ENCODE assay signal across 9 cellular contexts in genomic region chr9:91162311-91162710, GRCh38.
A peak's percentile ranks its signal among the peaks of the same experiment; 100 is the strongest.
DNase-seq lines count a peak whose midpoint lies in the region; ATAC-seq, FAIRE-seq and TF ChIP-seq lines count a peak whose summit lies in the region.
"Had no signal": no experiment of that assay in that cellular context is flagged by ENCODE, and none has a peak within 500 bp of the region (broad histone marks: within the 10 kb centered on the region; RNA-seq: fewer than 3 reads in every experiment).

No MANE protein-coding gene starts in this region.

- DNase-seq in A549 (ENCODE audit: low read depth in 1 of 2, low spot score in 1 of 2) (no peak), HCT116 (ENCODE audit: low read depth, low spot score) (no peak), lower lobe of right lung (no peak), colonic mucosa (no peak), GM12892 (ENCODE audit: insufficient read length) (no peak)
- DNase-seq in activated T-helper 1 cell treated with anti-CD3 and anti-CD28 coated beads, Interleukin-12 subunit alpha, Interleukin-12 subunit beta, Interleukin-2, Interleukin-4 antibody, amounts not matched to agents 30 ng/mL and 10 ng/mL and 1 ng/mL, durations not matched to agents 14 hours and 24 hours and 36 hours (ENCODE audit: low spot score) = no peak

- CTCF ChIA-PET in A549 (lab: Yijun Ruan, JAX) = no interaction called here
- CTCF ChIA-PET in HCT116 (lab: Charles Lee) = no interaction called here

- no peaks in the 10 kb centered on the region for H3K9me2 ChIP-seq in HCT116 (ENCODE audit: insufficient read depth)

- no peaks in the 10 kb centered on the region for H3K27me3 Mint-ChIP-seq in activated T-helper 1 cell treated with anti-CD3 and anti-CD28 coated beads, Interleukin-12 subunit alpha, Interleukin-12 subunit beta, Interleukin-2, Interleukin-4 antibody, amounts not matched to agents 30 ng/mL and 10 ng/mL and 1 ng/mL, durations not matched to agents 14 hours and 24 hours and 36 hours (ENCODE audit: insufficient read depth)

- H4K20me1 ChIP-seq in HCT116 (ENCODE audit: insufficient read depth) = no peaks in the 10 kb centered on the region

- H2AFZ ChIP-seq in HCT116 (ENCODE audit: low read depth, low read length, poor library complexity, severe bottlenecking) = no peak overlapping the region

- H3K27me3 ChIP-seq in HCT116 (ENCODE audit: insufficient read depth, low read length) (no peaks in the 10 kb centered on the region), lower lobe of right lung (ENCODE audit: low read depth) (no peaks in the 10 kb centered on the region), colonic mucosa (no peaks in the 10 kb centered on the region)
- H3K27me3 ChIP-seq: ascending aorta had no signal

- ATAC-seq in A549 (peak in 1 of 2 experiments; percentile 13; a peak in 1 of 6 replicates), HCT116 (peak; percentile 26; the same call in 1 of the 2 replicates), lower lobe of right lung (no peak), HG03520 (IDR thresholded peaks at IDR 0.05; ENCODE audit: unreplicated experiment) (no peak), GM21390 (IDR thresholded peaks at IDR 0.05; ENCODE audit: unreplicated experiment) (no peak)

- H3K9me3 ChIP-seq in A549 = no peaks in the 10 kb centered on the region
- H3K9me3 ChIP-seq in HCT116 (ENCODE audit: control insufficient read depth in 1 of 2, insufficient read depth in 1 of 2, low read depth in 1 of 2, low read length in 2 of 2) = no peaks in the 10 kb centered on the region
- no peaks in the 10 kb centered on the region for H3K9me3 ChIP-seq in lower lobe of right lung
- no peaks in the 10 kb centered on the region for H3K9me3 ChIP-seq in colonic mucosa
- H3K9me3 ChIP-seq: ascending aorta had no signal

- FAIRE-seq in A549 (lab: Jason Lieb, UNC) (no peak), GM12892 (lab: Jason Lieb, UNC) (no peak)

- H3K9ac ChIP-seq in HCT116 (ENCODE audit: low read length) = no peak overlapping the region
- H3K9ac ChIP-seq in colonic mucosa (ENCODE audit: low read depth in 2 of 2, low read length in 2 of 2) = peak overlapping the region in 1 of 2 donors; percentile 32

- no peaks in the 10 kb centered on the region for H3K36me3 ChIP-seq in HCT116 (ENCODE audit: control insufficient read depth in 1 of 2, insufficient read depth in 2 of 2, low read length in 2 of 2)
- no peaks in the 10 kb centered on the region for H3K36me3 ChIP-seq in lower lobe of right lung
- H3K36me3 ChIP-seq in colonic mucosa = no peaks in the 10 kb centered on the region
- H3K36me3 ChIP-seq: ascending aorta had no signal

- TF ChIP-seq RAD21 in A549 (conservative IDR thresholded peaks at IDR 0.05 in 1 of 2, IDR thresholded peaks at IDR 0.05 in 1 of 2) = no peak
- no peak for TF ChIP-seq RAD21 in HCT116 (IDR thresholded peaks at IDR 0.05; ENCODE audit: low read depth)

- TF ChIP-seq CTCF in A549 (IDR thresholded peaks at IDR 0.05) (no peak), HCT116 (IDR thresholded peaks at IDR 0.05 in 2 of 3, conservative IDR thresholded peaks at IDR 0.05 in 1 of 3; ENCODE audit: borderline replicate concordance in 1 of 3, insufficient read depth in 1 of 3, low read depth in 2 of 3, low read length in 2 of 3) (no peak), lower lobe of right lung (IDR thresholded peaks at IDR 0.05) (no peak), colonic mucosa (IDR thresholded peaks at IDR 0.05) (no peak)

- H3K4me3 ChIP-seq in A549 = no peak overlapping the region
- H3K4me3 ChIP-seq in HCT116 (replicated peaks in 1 of 2; ENCODE audit: low read depth in 1 of 2, low read length in 2 of 2) = no peak overlapping the region
- peak overlapping the region; percentile 17 for H3K4me3 ChIP-seq in lower lobe of right lung
- no peak overlapping the region for H3K4me3 ChIP-seq in colonic mucosa
- H3K4me3 ChIP-seq: ascending aorta had no signal

- no peaks in the 10 kb centered on the region for H3K9me3 Mint-ChIP-seq in activated T-helper 1 cell treated with anti-CD3 and anti-CD28 coated beads, Interleukin-12 subunit alpha, Interleukin-12 subunit beta, Interleukin-2, Interleukin-4 antibody, amounts not matched to agents 30 ng/mL and 10 ng/mL and 1 ng/mL, durations not matched to agents 14 hours and 24 hours and 36 hours

- TF ChIP-seq POLR2A in A549 (IDR thresholded peaks at IDR 0.05; ENCODE audit: low read length) (no peak), HCT116 (IDR thresholded peaks at IDR 0.05; ENCODE audit: borderline replicate concordance, extremely low read depth, insufficient read depth, insufficient read length) (no peak), GM12892 (IDR thresholded peaks at IDR 0.05; ENCODE audit: low read depth, low read length) (no peak)

- BruUV-seq in HCT116 (replicated peaks; lab: Mats Ljungman, UMichigan) = no TSS peak

- H3K4me3 Mint-ChIP-seq in activated T-helper 1 cell treated with anti-CD3 and anti-CD28 coated beads, Interleukin-12 subunit alpha, Interleukin-12 subunit beta, Interleukin-2, Interleukin-4 antibody, amounts not matched to agents 30 ng/mL and 10 ng/mL and 1 ng/mL, durations not matched to agents 14 hours and 24 hours and 36 hours = peak overlapping the region; percentile 82

- peaks cover 68% of the 10 kb centered on the region for H3K4me1 Mint-ChIP-seq in activated T-helper 1 cell treated with anti-CD3 and anti-CD28 coated beads, Interleukin-12 subunit alpha, Interleukin-12 subunit beta, Interleukin-2, Interleukin-4 antibody, amounts not matched to agents 30 ng/mL and 10 ng/mL and 1 ng/mL, durations not matched to agents 14 hours and 24 hours and 36 hours (ENCODE audit: low read depth)

- POLR2A ChIA-PET in A549 (lab: Yijun Ruan, JAX) (interaction anchor here (0.7 kb wide), 1 partner anchor 261 kb away, joined by 3 read pairs; the partner anchor contains the start of gene NFIL3), HCT116 (lab: Charles Lee) (no interaction called here)

- TF ChIP-seq EP300 in A549 (IDR thresholded peaks at IDR 0.05) = no peak

- RAD21 ChIA-PET in HCT116 (lab: Charles Lee; ENCODE audit: low non-redundant PET in 1 of 2, low total read pairs in 2 of 2, uncharacterized antibody in 2 of 2, unreplicated experiment in 2 of 2) = no interaction called here

- H3K27ac Mint-ChIP-seq in activated T-helper 1 cell treated with anti-CD3 and anti-CD28 coated beads, Interleukin-12 subunit alpha, Interleukin-12 subunit beta, Interleukin-2, Interleukin-4 antibody, amounts not matched to agents 30 ng/mL and 10 ng/mL and 1 ng/mL, durations not matched to agents 14 hours and 24 hours and 36 hours = peak overlapping the region; percentile 98

- 37% methylated on average over 5 of the region's 5 CpGs for WGBS in A549 (ENCODE audit: missing lambda C conversion rate)

- H3K79me2 ChIP-seq in HCT116 (ENCODE audit: insufficient read depth, low read length) = no peaks in the 10 kb centered on the region

- intact Hi-C loops in HCT116 (cut with micrococcal nuclease) = no loop called here
- intact Hi-C loops in activated T-helper 1 cell treated with anti-CD3 and anti-CD28 coated beads, Interleukin-12 subunit alpha, Interleukin-12 subunit beta, Interleukin-2, Interleukin-4 antibody, amounts not matched to agents 30 ng/mL and 10 ng/mL and 1 ng/mL, durations not matched to agents 14 hours and 24 hours and 36 hours (cut with micrococcal nuclease) = loop anchor here (5.0 kb wide), 1 partner anchor 245 kb away; no protein-coding TSS in a partner anchor
- intact Hi-C loops in lower lobe of right lung (cut with DNase I) = no loop called here
- intact Hi-C loops in colonic mucosa (cut with DNase I) = no loop called here

- H3K36me3 Mint-ChIP-seq in activated T-helper 1 cell treated with anti-CD3 and anti-CD28 coated beads, Interleukin-12 subunit alpha, Interleukin-12 subunit beta, Interleukin-2, Interleukin-4 antibody, amounts not matched to agents 30 ng/mL and 10 ng/mL and 1 ng/mL, durations not matched to agents 14 hours and 24 hours and 36 hours (ENCODE audit: low read depth) = peaks cover 10% of the 10 kb centered on the region

- H3K4me1 ChIP-seq in A549 = peaks cover 36% of the 10 kb centered on the region
- peaks cover 16 to 43% of the 10 kb centered on the region in 2 experiments for H3K4me1 ChIP-seq in HCT116 (ENCODE audit: control insufficient read depth in 1 of 2, insufficient read depth in 2 of 2, low read length in 2 of 2)
- H3K4me1 ChIP-seq in lower lobe of right lung = peaks cover 53% of the 10 kb centered on the region
- peaks cover 15% of the 10 kb centered on the region for H3K4me1 ChIP-seq in colonic mucosa

- H3K4me2 ChIP-seq in A549 = peak overlapping the region; percentile 25; the same call in 2 of the 3 replicates
- peak overlapping the region; percentile 62 for H3K4me2 ChIP-seq in HCT116 (ENCODE audit: low read length)

- H3K27ac ChIP-seq in A549 (peak overlapping the region in 1 of 2 experiments; percentile 78; a peak in 3 of 6 replicates), HCT116 (ENCODE audit: low read depth, low read length) (no peak overlapping the region), lower lobe of right lung (peak overlapping the region; percentile 58), colonic mucosa (no peak overlapping the region)

TF ChIP-seq in A549, 52 proteins besides CTCF, POLR2A, EP300 and RAD21:
- no peak for TF ChIP-seq MAZ (IDR thresholded peaks at IDR 0.05; ENCODE audit: borderline replicate concordance, low read depth, low read length)
- TF ChIP-seq HOXB5 (CRISPR knock-in tag; IDR thresholded peaks at IDR 0.05) = no peak
- no peak for TF ChIP-seq ZFP36 (IDR thresholded peaks at IDR 0.05; ENCODE audit: borderline replicate concordance, partially characterized antibody)
- TF ChIP-seq ZC3H11A (IDR thresholded peaks at IDR 0.05) = no peak

TF ChIP-seq in HCT116, 20 proteins besides CTCF, POLR2A, EP300 and RAD21:
- TF ChIP-seq MAX (IDR thresholded peaks at IDR 0.05) (0 out of 2 replicates have a peak, but pooled peaks have one; percentile 4), ATF3 (IDR thresholded peaks at IDR 0.05) (no peak), JUND (IDR thresholded peaks at IDR 0.05) (peak; percentile 42; the same call in 1 of the 2 replicates), FOSL1 (IDR thresholded peaks at IDR 0.05; ENCODE audit: low read depth) (peak; percentile 74), SP1 (IDR thresholded peaks at IDR 0.05; ENCODE audit: low read depth) (peak; percentile 41; the same call in 1 of the 2 replicates)

Comparison
In these comparisons a context has a peak if more than half of its experiments do, and no peak if none do; other contexts are left out.
1. Of the 6 proteins assayed by ChIP-seq in both A549 and HCT116: peak only in A549: none; only in HCT116: MAX; in both: none; in neither: 5.